ENCODE assay signal across 23 cellular contexts in the genomic region with DNA sequence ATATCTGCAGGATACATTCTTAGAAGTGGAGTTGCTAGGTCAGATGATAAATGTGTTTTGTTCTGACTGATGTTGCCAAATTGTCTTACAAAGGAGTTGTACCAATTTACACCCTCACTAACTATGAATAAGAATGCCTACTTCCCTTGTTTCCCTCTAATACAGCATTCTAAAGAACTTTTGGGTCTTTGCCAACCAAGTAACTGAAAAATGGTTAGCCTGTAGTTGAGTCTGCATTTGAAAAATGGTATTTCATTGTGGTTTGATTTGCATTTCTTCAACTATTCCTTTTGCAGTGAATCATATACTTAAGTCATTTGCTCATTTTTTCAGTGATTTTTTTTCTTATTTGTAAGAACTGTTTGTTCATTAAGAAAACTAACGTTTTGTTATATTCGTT. TPM values are rescaled to one million over a fixed set of nuclear protein-coding genes. Genes with fewer than 3 reads are reported as not detected.
DNase-seq lines count a peak whose midpoint lies in the region; ATAC-seq and TF ChIP-seq lines count a peak whose summit lies in the region.
"Had no signal": no experiment of that assay in that cellular context is flagged by ENCODE, and none has a peak within 500 bp of the region (broad histone marks: within the 10 kb centered on the region; RNA-seq: fewer than 3 reads in every experiment).

No MANE protein-coding gene starts in this region.

- H3K27me3 ChIP-seq in A673 (replicated peaks; ENCODE audit: insufficient read depth, low read depth, low read length, poor library complexity) (no peaks in the 10 kb centered on the region), adipocyte (replicated peaks; ENCODE audit: control insufficient read depth, insufficient read depth, low read length) (no peaks in the 10 kb centered on the region), testis (no peaks in the 10 kb centered on the region)
- H3K27me3 ChIP-seq: transverse colon had no signal

- peaks cover 3% of the 10 kb centered on the region for H3K4me1 ChIP-seq in A673 (ENCODE audit: insufficient read depth, low read length, poor library complexity, severe bottlenecking)
- H3K4me1 ChIP-seq in adipocyte (ENCODE audit: control insufficient read depth, insufficient read depth, low read length): peaks cover 10% of the 10 kb centered on the region
- H3K4me1 ChIP-seq in testis: no peaks in the 10 kb centered on the region
- H3K4me1 ChIP-seq: parathyroid adenoma had no signal

- POLR2A ChIA-PET in A673 (lab: Charles Lee; ENCODE audit: low non-redundant PET): no interaction called here

- H3K4me3 Mint-ChIP-seq in osteocyte (ENCODE audit: unreplicated experiment): no peak overlapping the region
- H3K4me3 Mint-ChIP-seq: activated CD4-positive, alpha-beta memory T cell treated with anti-CD3 and anti-CD28 coated beads, Interleukin-2, amount 10 ng/mL, durations not matched to agents 7 days and 5 days; activated T-helper 1 cell treated with anti-CD3 and anti-CD28 coated beads, Interleukin-12 subunit alpha, Interleukin-12 subunit beta, Interleukin-2, Interleukin-4 antibody, amounts not matched to agents 30 ng/mL and 10 ng/mL and 1 ng/mL, durations not matched to agents 14 hours and 24 hours and 36 hours; dendritic cell treated with granulocyte-macrophage colony-stimulating factor and Interleukin-4, amounts not matched to agents 40 ng/mL and 50 ng/mL, for 4 days had no signal

- WGBS in testis, 2 donors: 86 to 87% methylated on average over 2 of the region's 2 CpGs

- no peak for TF ChIP-seq CTCF in A673 (conservative IDR thresholded peaks at IDR 0.05; ENCODE audit: low read depth, low read length)
- TF ChIP-seq CTCF in fibroblast of villous mesenchyme (IDR thresholded peaks at IDR 0.05; ENCODE audit: insufficient read depth, low read depth, low read length): no peak
- no peak for TF ChIP-seq CTCF in testis (IDR thresholded peaks at IDR 0.05)
- TF ChIP-seq CTCF in osteocyte (IDR thresholded peaks at IDR 0.05): no peak

- H3K27ac Mint-ChIP-seq in osteocyte (ENCODE audit: unreplicated experiment): no peak overlapping the region
- H3K27ac Mint-ChIP-seq: activated CD4-positive, alpha-beta memory T cell treated with anti-CD3 and anti-CD28 coated beads, Interleukin-2, amount 10 ng/mL, durations not matched to agents 7 days and 5 days; activated T-helper 1 cell treated with anti-CD3 and anti-CD28 coated beads, Interleukin-12 subunit alpha, Interleukin-12 subunit beta, Interleukin-2, Interleukin-4 antibody, amounts not matched to agents 30 ng/mL and 10 ng/mL and 1 ng/mL, durations not matched to agents 14 hours and 24 hours and 36 hours; dendritic cell treated with granulocyte-macrophage colony-stimulating factor and Interleukin-4, amounts not matched to agents 40 ng/mL and 50 ng/mL, for 4 days had no signal

- peaks cover 7% of the 10 kb centered on the region for H3K4me1 Mint-ChIP-seq in osteocyte (ENCODE audit: unreplicated experiment)
- H3K4me1 Mint-ChIP-seq: activated CD4-positive, alpha-beta memory T cell treated with anti-CD3 and anti-CD28 coated beads, Interleukin-2, amount 10 ng/mL, durations not matched to agents 7 days and 5 days had no signal

- H3K36me3 Mint-ChIP-seq in osteocyte (ENCODE audit: unreplicated experiment): no peaks in the 10 kb centered on the region

- H3K4me3 ChIP-seq in A673 (ENCODE audit: low read depth, low read length, poor library complexity, severe bottlenecking) (no peak overlapping the region), adipocyte (ENCODE audit: low read length) (no peak overlapping the region), fibroblast of villous mesenchyme (ENCODE audit: low read depth, low read length) (no peak overlapping the region), testis (no peak overlapping the region)
- H3K4me3 ChIP-seq: mucosa of descending colon, PC-9, smooth muscle cell, transverse colon had no signal

- CTCF ChIA-PET in A673 (lab: Charles Lee): no interaction called here

- H3K27me3 Mint-ChIP-seq in osteocyte (ENCODE audit: unreplicated experiment): peaks cover 6% of the 10 kb centered on the region
- H3K27me3 Mint-ChIP-seq: activated CD4-positive, alpha-beta memory T cell treated with anti-CD3 and anti-CD28 coated beads, Interleukin-2, amount 10 ng/mL, durations not matched to agents 7 days and 5 days; dendritic cell treated with granulocyte-macrophage colony-stimulating factor and Interleukin-4, amounts not matched to agents 40 ng/mL and 50 ng/mL, for 4 days had no signal

- intact Hi-C loops in A673 (cut with micrococcal nuclease; ENCODE audit: unreplicated experiment): no loop called here
- intact Hi-C loops in testis (cut with DNase I; ENCODE audit: low total_unique reads): no loop called here

- BruUV-seq in A673 (replicated peaks; lab: Mats Ljungman, UMichigan): no TSS peak

- no peak overlapping the region for H3K27ac ChIP-seq in A673 (ENCODE audit: low read depth, low read length, poor library complexity, severe bottlenecking)
- no peak overlapping the region for H3K27ac ChIP-seq in testis
- H3K27ac ChIP-seq: parathyroid adenoma, PC-9, transverse colon had no signal

- TF ChIP-seq POLR2A in testis (IDR thresholded peaks at IDR 0.05): no peak

- no peak overlapping the region for H3K9ac ChIP-seq in adipocyte (ENCODE audit: low read length)
- H3K9ac ChIP-seq: parathyroid adenoma had no signal

- no peaks in the 10 kb centered on the region for H3K9me3 Mint-ChIP-seq in osteocyte (ENCODE audit: unreplicated experiment)
- H3K9me3 Mint-ChIP-seq: activated CD4-positive, alpha-beta memory T cell treated with anti-CD3 and anti-CD28 coated beads, Interleukin-2, amount 10 ng/mL, durations not matched to agents 7 days and 5 days; activated T-helper 1 cell treated with anti-CD3 and anti-CD28 coated beads, Interleukin-12 subunit alpha, Interleukin-12 subunit beta, Interleukin-2, Interleukin-4 antibody, amounts not matched to agents 30 ng/mL and 10 ng/mL and 1 ng/mL, durations not matched to agents 14 hours and 24 hours and 36 hours; dendritic cell treated with granulocyte-macrophage colony-stimulating factor and Interleukin-4, amounts not matched to agents 40 ng/mL and 50 ng/mL, for 4 days had no signal

- no peaks in the 10 kb centered on the region for H3K9me3 ChIP-seq in A673 (ENCODE audit: low read depth, low read length, poor library complexity, severe bottlenecking)
- no peaks in the 10 kb centered on the region for H3K9me3 ChIP-seq in adipocyte (ENCODE audit: control insufficient read depth, low read length)
- no peaks in the 10 kb centered on the region for H3K9me3 ChIP-seq in testis
- H3K9me3 ChIP-seq: mucosa of descending colon, transverse colon had no signal

- DNase-seq in A673 (ENCODE audit: low spot score): peak; percentile 42
- peak; percentile 63 for DNase-seq in HCEC 1CT
- peak; percentile 73 for DNase-seq in adipocyte (ENCODE audit: low read depth)
- DNase-seq in fibroblast of villous mesenchyme (ENCODE audit: low read depth): peak; percentile 10
- no peak for DNase-seq in testis
- no peak for DNase-seq in osteocyte (ENCODE audit: extremely low spot score, unreplicated experiment)
- no peak for DNase-seq in DMS 273 (lab: John Stamatoyannopoulos, UW; ENCODE audit: unreplicated experiment)
- DNase-seq: activated CD4-positive, alpha-beta memory T cell treated with anti-CD3 and anti-CD28 coated beads, Interleukin-2, amount 10 ng/mL, durations not matched to agents 7 days and 5 days; erythroblast; GDM1; hippocampal formation; KBM-7; left cardiac atrium; mucosa of descending colon; NCI-H146; NCI-H446 treated with DMSO at 0.1 percent for 48 hours; PC-9; transverse colon had no signal

- ATAC-seq in HG02870 (IDR thresholded peaks at IDR 0.05; ENCODE audit: unreplicated experiment): no peak
- ATAC-seq: left cardiac atrium, mucosa of descending colon had no signal

- no peaks in the 10 kb centered on the region for H3K36me3 ChIP-seq in A673 (ENCODE audit: insufficient read depth, low read length, poor library complexity, severe bottlenecking)
- no peaks in the 10 kb centered on the region for H3K36me3 ChIP-seq in adipocyte (ENCODE audit: control insufficient read depth, insufficient read depth, low read length, severe bottlenecking)
- H3K36me3 ChIP-seq in testis (ENCODE audit: low read depth, missing control alignments): no peaks in the 10 kb centered on the region
- H3K36me3 ChIP-seq: transverse colon had no signal

RNA-seq across cellular contexts. Expression of a gene that starts 48.4 kb away (rescaled TPM):
- total RNA-seq in A673 (2021) (not detected in 2 replicates), fibroblast of villous mesenchyme (5.6 and 6.4 TPM in 2 replicates), testis (10 to 100 TPM; 13.0 to 14.9 TPM), osteocyte (3.6 and 3.9 TPM in 2 replicates)
- 13.6 TPM for polyA plus RNA-seq in testis (ENCODE audit: insufficient read depth, low read depth, low replicate concordance)
- total RNA-seq: activated CD4-positive, alpha-beta memory T cell treated with anti-CD3 and anti-CD28 coated beads, Interleukin-2, amount 10 ng/mL, durations not matched to agents 7 days and 5 days; activated T-helper 1 cell treated with anti-CD3 and anti-CD28 coated beads, Interleukin-12 subunit alpha, Interleukin-12 subunit beta, Interleukin-2, Interleukin-4 antibody, amounts not matched to agents 30 ng/mL and 10 ng/mL and 1 ng/mL, durations not matched to agents 14 hours and 24 hours and 36 hours; PC-9; smooth muscle cell had no signal
- polyA plus RNA-seq: smooth muscle cell had no signal

Comparison
In these comparisons a context has a peak if more than half of its experiments do, and no peak if none do; other contexts are left out.
1. DNase-seq: peak in A673 (single experiment), HCEC 1CT (single experiment), adipocyte (single experiment) and fibroblast of villous mesenchyme (single experiment); none in testis (single experiment), osteocyte (single experiment) and DMS 273 (single experiment).